In the genomic region with DNA sequence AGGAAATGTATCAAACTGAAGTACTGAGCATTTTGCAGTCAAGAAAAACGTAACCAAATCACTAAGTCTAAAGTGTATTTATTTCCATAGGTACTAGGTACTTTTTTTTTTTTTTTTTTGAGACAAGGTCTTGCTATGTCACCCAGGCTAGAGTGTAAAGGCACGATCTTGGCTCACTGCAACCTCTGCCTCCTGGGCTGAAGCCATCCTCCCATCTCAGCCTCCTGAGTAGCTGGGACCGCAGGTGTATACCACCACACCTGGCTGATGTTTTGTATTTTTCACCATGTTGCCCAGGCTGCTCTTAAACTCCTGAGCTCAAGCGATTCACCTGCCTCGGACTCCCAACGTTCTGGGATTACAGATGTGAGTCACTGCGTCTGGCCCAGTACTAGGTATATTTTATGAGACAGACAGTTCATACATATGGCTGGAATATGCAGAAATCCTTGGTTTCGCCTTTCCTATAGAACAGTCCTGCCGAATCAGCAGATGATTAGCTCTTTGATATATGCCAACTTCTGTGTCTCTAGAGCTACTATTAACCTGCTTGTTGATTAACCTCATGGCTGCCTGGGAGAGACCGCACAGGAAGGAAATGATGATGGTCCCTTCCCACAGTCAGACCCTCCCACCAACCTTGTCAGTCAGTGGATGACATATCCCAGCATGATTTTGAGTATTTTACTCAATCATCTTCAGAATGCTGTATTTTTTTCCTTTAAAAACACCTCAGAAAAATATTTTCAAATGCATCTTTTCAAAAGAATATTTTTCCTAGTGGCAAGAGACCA, we compare ENCODE assay signal across 9 cellular contexts. TPM values are rescaled to one million over a fixed set of nuclear protein-coding genes. Genes with fewer than 3 reads are reported as not detected.
DNase-seq lines count a peak whose midpoint lies in the region; ATAC-seq and TF ChIP-seq lines count a peak whose summit lies in the region.
"Had no signal": no experiment of that assay in that cellular context is flagged by ENCODE, and none has a peak within 500 bp of the region (broad histone marks: within the 10 kb centered on the region; RNA-seq: fewer than 3 reads in every experiment).

No MANE protein-coding gene starts in this region.

- H3K4me2 ChIP-seq in Loucy (ENCODE audit: low read depth, low read length, poor library complexity, severe bottlenecking) = peak overlapping the region; percentile 85

- CTCF ChIA-PET in activated CD4-positive, alpha-beta memory T cell treated with anti-CD3 and anti-CD28 coated beads, Interleukin-2, amount 10 ng/mL, durations not matched to agents 7 days and 5 days (lab: Charles Lee) = interaction anchor here (0.6 to 1.5 kb wide), 5 partner anchors 17 to 318 kb away, joined by 3 to 4 read pairs (median 3); no protein-coding TSS in a partner anchor

- H3K27ac Mint-ChIP-seq in activated CD4-positive, alpha-beta memory T cell treated with anti-CD3 and anti-CD28 coated beads, Interleukin-2, amount 10 ng/mL, durations not matched to agents 7 days and 5 days = peak overlapping the region; percentile 68
- H3K27ac Mint-ChIP-seq: type B pancreatic cell had no signal

- peaks cover 49% of the 10 kb centered on the region for H3K4me1 Mint-ChIP-seq in activated CD4-positive, alpha-beta memory T cell treated with anti-CD3 and anti-CD28 coated beads, Interleukin-2, amount 10 ng/mL, durations not matched to agents 7 days and 5 days

- intact Hi-C loops in testis (cut with DNase I; ENCODE audit: low total_unique reads) = no loop called here

- no peak for TF ChIP-seq CTCF in Loucy (conservative IDR thresholded peaks at IDR 0.05; ENCODE audit: low read length)
- TF ChIP-seq CTCF in testis (IDR thresholded peaks at IDR 0.05) = no peak

- peak; percentile 83 for DNase-seq in activated CD4-positive, alpha-beta memory T cell treated with anti-CD3 and anti-CD28 coated beads, Interleukin-2, amount 10 ng/mL, durations not matched to agents 7 days and 5 days
- DNase-seq in effector CD8-positive, alpha-beta T cell (lab: John Stamatoyannopoulos, UW) = peak; percentile 11
- peak; percentile 33 for DNase-seq in stimulated activated CD8-positive, alpha-beta memory T cell treated with anti-CD3 and anti-CD28 coated beads, Interleukin-12 subunit alpha, Interleukin-12 subunit beta, amount 100 ng/mL, for 4 hours (ENCODE audit: low read depth)
- no peak for DNase-seq in testis
- no peak for DNase-seq in retina

- H3K9me3 Mint-ChIP-seq in activated CD4-positive, alpha-beta memory T cell treated with anti-CD3 and anti-CD28 coated beads, Interleukin-2, amount 10 ng/mL, durations not matched to agents 7 days and 5 days = peaks cover 3% of the 10 kb centered on the region
- H3K9me3 Mint-ChIP-seq: type B pancreatic cell had no signal

- peak overlapping the region; percentile 57 for H3K4me3 Mint-ChIP-seq in activated CD4-positive, alpha-beta memory T cell treated with anti-CD3 and anti-CD28 coated beads, Interleukin-2, amount 10 ng/mL, durations not matched to agents 7 days and 5 days
- H3K4me3 Mint-ChIP-seq: type B pancreatic cell had no signal

- TF ChIP-seq POLR2A in testis (IDR thresholded peaks at IDR 0.05) = no peak

- peaks cover 74% of the 10 kb centered on the region for H3K79me2 ChIP-seq in Loucy (ENCODE audit: insufficient read depth, low read length)

- H2AFZ ChIP-seq in Loucy (ENCODE audit: low read length) = no peak overlapping the region

- H3K4me1 ChIP-seq in Loucy (ENCODE audit: insufficient read depth, low read length, poor library complexity, severe bottlenecking) (peaks cover 16% of the 10 kb centered on the region), testis (no peaks in the 10 kb centered on the region)

- no peak overlapping the region for H3K27ac ChIP-seq in testis

- H3K27me3 ChIP-seq in Loucy (ENCODE audit: insufficient read depth, low read length, poor library complexity, severe bottlenecking) (no peaks in the 10 kb centered on the region), testis (no peaks in the 10 kb centered on the region)

- no peaks in the 10 kb centered on the region for H3K9me2 ChIP-seq in Loucy (replicated peaks; ENCODE audit: low read depth, low read length)

- H3K9me3 ChIP-seq in Loucy (ENCODE audit: insufficient read depth, low read depth, low read length) (no peaks in the 10 kb centered on the region), testis (no peaks in the 10 kb centered on the region)

- H3K4me3 ChIP-seq in Loucy (ENCODE audit: low read length, poor library complexity, severe bottlenecking) (peak overlapping the region; percentile 68), testis (no peak overlapping the region)

- 87 to 91% methylated on average over 10 of the region's 10 CpGs for WGBS in testis, 2 donors

- H3K27me3 Mint-ChIP-seq in activated CD4-positive, alpha-beta memory T cell treated with anti-CD3 and anti-CD28 coated beads, Interleukin-2, amount 10 ng/mL, durations not matched to agents 7 days and 5 days = no peaks in the 10 kb centered on the region
- H3K27me3 Mint-ChIP-seq: type B pancreatic cell had no signal

- H3K36me3 ChIP-seq in Loucy (ENCODE audit: insufficient read depth, low read length) (peaks cover 34% of the 10 kb centered on the region), testis (ENCODE audit: low read depth, missing control alignments) (no peaks in the 10 kb centered on the region)

- POLR2A ChIA-PET in activated CD4-positive, alpha-beta memory T cell treated with anti-CD3 and anti-CD28 coated beads, Interleukin-2, amount 10 ng/mL, durations not matched to agents 7 days and 5 days (lab: Charles Lee) = interaction anchor here (0.5 to 2.1 kb wide), 6 partner anchors 10 to 1334 kb away, joined by 3 to 12 read pairs (median 4); a partner anchor contains a TSS

- peak overlapping the region; percentile 19 for H3K9ac ChIP-seq in Loucy (ENCODE audit: low read depth, low read length, poor library complexity, severe bottlenecking)

- H3K36me3 Mint-ChIP-seq in activated CD4-positive, alpha-beta memory T cell treated with anti-CD3 and anti-CD28 coated beads, Interleukin-2, amount 10 ng/mL, durations not matched to agents 7 days and 5 days (ENCODE audit: low read depth) = peaks cover 55% of the 10 kb centered on the region

- no peaks in the 10 kb centered on the region for H3F3A ChIP-seq in Loucy (ENCODE audit: low read depth)

- H4K20me1 ChIP-seq in Loucy (ENCODE audit: insufficient read depth, low read length, poor library complexity, severe bottlenecking) = peaks cover 25% of the 10 kb centered on the region

- ATAC-seq in GM18870 (IDR thresholded peaks at IDR 0.05; ENCODE audit: unreplicated experiment) (no peak), HG02610 (IDR thresholded peaks at IDR 0.05; ENCODE audit: unreplicated experiment) (no peak)

RNA-seq across cellular contexts. Expression of a gene that starts 32.3 kb away (rescaled TPM):
- total RNA-seq in activated CD4-positive, alpha-beta memory T cell treated with anti-CD3 and anti-CD28 coated beads, Interleukin-2, amount 10 ng/mL, durations not matched to agents 7 days and 5 days = 10 to 100 TPM; 77.5 to 79.6 TPM
- total RNA-seq in testis = 10 to 100 TPM; 15.6 to 16.6 TPM
- polyA plus RNA-seq in testis (ENCODE audit: insufficient read depth, low read depth, low replicate concordance) = 21.2 TPM

Comparison
In these comparisons a context has a peak if more than half of its experiments do, and no peak if none do; other contexts are left out.
1. DNase-seq: peak in activated CD4-positive, alpha-beta memory T cell treated with anti-CD3 and anti-CD28 coated beads, Interleukin-2, amount 10 ng/mL, durations not matched to agents 7 days and 5 days (single experiment), effector CD8-positive, alpha-beta T cell (single experiment) and stimulated activated CD8-positive, alpha-beta memory T cell treated with anti-CD3 and anti-CD28 coated beads, Interleukin-12 subunit alpha, Interleukin-12 subunit beta, amount 100 ng/mL, for 4 hours (single experiment); none in testis (single experiment) and retina (single experiment).
2. RNA of a gene that starts 32.3 kb away (total RNA-seq): 77.5 to 79.6 TPM in activated CD4-positive, alpha-beta memory T cell treated with anti-CD3 and anti-CD28 coated beads, Interleukin-2, amount 10 ng/mL, durations not matched to agents 7 days and 5 days; 15.6 to 16.6 TPM in testis; every median in the first group is over 4 times any median in the second.